14 cellular contexts compared by ENCODE assay signal in genomic region chr1:222829868-222830267, GRCh38. TPM values are rescaled to one million over a fixed set of nuclear protein-coding genes. Genes with fewer than 3 reads are reported as not detected.
DNase-seq lines count a peak whose midpoint lies in the region; ATAC-seq, FAIRE-seq and TF ChIP-seq lines count a peak whose summit lies in the region.
"Had no signal": no experiment of that assay in that cellular context is flagged by ENCODE, and none has a peak within 500 bp of the region (broad histone marks: within the 10 kb centered on the region; RNA-seq: fewer than 3 reads in every experiment).

No MANE protein-coding gene starts in this region.

- H3K36me3 ChIP-seq in HEK293 (ENCODE audit: control insufficient read depth in 2 of 2, insufficient read depth in 1 of 2, low read length in 2 of 2): no peaks in the 10 kb centered on the region
- H3K36me3 ChIP-seq in testis (ENCODE audit: low read depth, missing control alignments): no peaks in the 10 kb centered on the region
- H3K36me3 ChIP-seq: suprapubic skin had no signal

- no peak for TF ChIP-seq POLR2A in testis (IDR thresholded peaks at IDR 0.05)

- POLR2A ChIA-PET in HEK293 (lab: Yijun Ruan, JAX): no interaction called here

- no peak for FAIRE-seq in HTR-8/SVneo (lab: Jason Lieb, UNC)

- H3K4me3 ChIP-seq in HEK293 (ENCODE audit: low read depth, low read length) (no peak overlapping the region), astrocyte of the spinal cord (ENCODE audit: low read depth, low read length) (no peak overlapping the region), right cardiac atrium (ENCODE audit: low read length) (no peak overlapping the region), testis (no peak overlapping the region)
- H3K4me3 ChIP-seq: dorsolateral prefrontal cortex, skin epidermis, suprapubic skin had no signal

- TF ChIP-seq CTCF in HEK293 (tag by site-specific recombination; IDR thresholded peaks at IDR 0.05) (no peak), astrocyte of the spinal cord (IDR thresholded peaks at IDR 0.05; ENCODE audit: low read depth, low read length) (no peak), testis (IDR thresholded peaks at IDR 0.05) (no peak)

- CTCF ChIA-PET in HEK293 (lab: Yijun Ruan, JAX): no interaction called here

- in situ Hi-C loops in astrocyte of the spinal cord (cut with HindIII; ENCODE audit: low sequenced_read_pairs): no loop called here

- ATAC-seq in right cardiac atrium: peak; percentile 63 to 84

- H3K4me1 ChIP-seq in HEK293 (ENCODE audit: control insufficient read depth, insufficient read depth, low read length) (peaks cover 24% of the 10 kb centered on the region), right cardiac atrium (ENCODE audit: control insufficient read depth, insufficient read depth, low read length) (no peaks in the 10 kb centered on the region), testis (peaks cover 4% of the 10 kb centered on the region)

- H3K27me3 ChIP-seq in right cardiac atrium (ENCODE audit: control insufficient read depth, insufficient read depth) (no peaks in the 10 kb centered on the region), testis (no peaks in the 10 kb centered on the region)
- H3K27me3 ChIP-seq: dorsolateral prefrontal cortex, suprapubic skin had no signal

- H3K27ac ChIP-seq in HEK293 (ENCODE audit: extremely low read depth, low read depth, low read length): no peak overlapping the region
- no peak overlapping the region for H3K27ac ChIP-seq in right cardiac atrium (ENCODE audit: low read length)
- H3K27ac ChIP-seq in testis: peak overlapping the region; percentile 81
- H3K27ac ChIP-seq: dorsolateral prefrontal cortex had no signal

- intact Hi-C loops in right cardiac atrium (cut with DNase I): no loop called here
- intact Hi-C loops in testis (cut with DNase I; ENCODE audit: low total_unique reads): no loop called here

- H3K9me3 ChIP-seq in HEK293 (ENCODE audit: control insufficient read depth, insufficient read depth, low read depth, low read length): no peaks in the 10 kb centered on the region
- no peaks in the 10 kb centered on the region for H3K9me3 ChIP-seq in right cardiac atrium (ENCODE audit: control insufficient read depth, low read length)
- no peaks in the 10 kb centered on the region for H3K9me3 ChIP-seq in testis
- H3K9me3 ChIP-seq: suprapubic skin had no signal

- DNase-seq in astrocyte of the spinal cord (ENCODE audit: low read depth, low spot score) (peak; percentile 59), right cardiac atrium (no peak), testis (peak; percentile 34), NCI-H1436 treated with DMSO at 0.1 percent for 48 hours (lab: John Stamatoyannopoulos, UW) (no peak), HTR-8/SVneo (ENCODE audit: insufficient read length, low spot score) (no peak), DMS 273 (lab: John Stamatoyannopoulos, UW; ENCODE audit: unreplicated experiment) (no peak)
- DNase-seq: dorsolateral prefrontal cortex, KG1, kidney glomerular epithelial cell, NCI-H1694 treated with DMSO at 0.1 percent for 48 hours, SHP77 treated with DMSO at 0.1 percent for 48 hours had no signal

TF ChIP-seq in HEK293, 187 proteins besides CTCF, POLR2A, EP300 and RAD21:
- TF ChIP-seq ZSCAN23 (tag by site-specific recombination; IDR thresholded peaks at IDR 0.05): no peak
- peak; percentile 54 for TF ChIP-seq PRDM6 (tag by site-specific recombination; IDR thresholded peaks at IDR 0.05)

RNA-seq across cellular contexts. Expression of gene DISP1, which starts 15.0 kb away (rescaled TPM):
- total RNA-seq in right cardiac atrium (1 to 10 TPM; 5.2 to 5.9 (median 5.5) TPM), testis (10 to 100 TPM; 50.6 to 71.8 TPM)
- polyA plus RNA-seq in right cardiac atrium (2.9 TPM), testis (ENCODE audit: insufficient read depth, low read depth, low replicate concordance) (21.8 TPM)

Comparison
In these comparisons a context has a peak if more than half of its experiments do, and no peak if none do; other contexts are left out.
1. H3K27ac ChIP-seq: peak in testis (2 of 2); none in HEK293 (single experiment) and right cardiac atrium (single experiment).
2. DNase-seq: peak in astrocyte of the spinal cord (single experiment) and testis (single experiment); none in right cardiac atrium (0 of 3), NCI-H1436 treated with DMSO at 0.1 percent for 48 hours (single experiment), HTR-8/SVneo (single experiment) and DMS 273 (single experiment).
3. RNA of gene DISP1, which starts 15.0 kb away (total RNA-seq): 50.6 to 71.8 TPM in testis; 5.2 to 5.9 TPM in right cardiac atrium; every median in the first group is over 4 times any median in the second.